Comparison of ENCODE assay signal across 28 cellular contexts in the genomic region with DNA sequence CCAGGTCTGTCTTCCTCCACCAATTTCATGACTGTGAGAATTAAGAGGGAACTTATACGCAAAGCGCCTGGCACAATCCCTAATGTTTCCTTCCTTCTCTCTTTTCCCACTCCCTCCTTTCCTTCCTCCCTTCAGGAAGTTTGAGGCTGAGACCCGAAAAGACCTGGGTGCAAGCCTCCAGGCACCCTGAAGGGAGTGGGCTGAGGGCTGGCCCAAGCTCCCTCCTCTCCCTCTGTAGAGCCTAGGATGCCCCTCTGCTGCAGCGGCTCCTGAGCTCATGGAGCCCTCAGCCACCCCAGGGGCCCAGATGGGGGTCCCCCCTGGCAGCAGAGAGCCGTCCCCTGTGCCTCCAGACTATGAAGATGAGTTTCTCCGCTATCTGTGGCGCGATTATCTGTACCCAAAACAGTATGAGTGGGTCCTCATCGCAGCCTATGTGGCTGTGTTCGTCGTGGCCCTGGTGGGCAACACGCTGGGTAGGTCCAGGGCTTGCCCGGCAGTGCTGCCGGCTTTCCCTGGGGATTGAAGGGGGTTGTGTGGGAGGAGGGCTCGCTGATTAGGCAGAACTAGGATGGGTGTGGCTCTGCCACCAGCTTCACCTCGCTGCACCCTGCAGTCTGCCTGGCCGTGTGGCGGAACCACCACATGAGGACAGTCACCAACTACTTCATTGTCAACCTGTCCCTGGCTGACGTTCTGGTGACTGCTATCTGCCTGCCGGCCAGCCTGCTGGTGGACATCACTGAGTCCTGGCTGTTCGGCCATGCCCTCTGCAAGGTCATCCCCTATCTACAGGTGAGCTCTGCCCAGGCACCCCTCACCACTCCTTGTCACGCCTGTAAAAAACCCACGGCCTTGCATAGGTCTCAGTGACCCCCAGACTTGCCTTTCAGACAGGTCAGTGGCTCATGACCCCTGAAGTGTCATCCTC. TPM values are rescaled to one million over a fixed set of nuclear protein-coding genes. Genes with fewer than 3 reads are reported as not detected.
DNase-seq lines count a peak whose midpoint lies in the region; ATAC-seq, FAIRE-seq and TF ChIP-seq lines count a peak whose summit lies in the region.
"Had no signal": no experiment of that assay in that cellular context is flagged by ENCODE, and none has a peak within 500 bp of the region (broad histone marks: within the 10 kb centered on the region; RNA-seq: fewer than 3 reads in every experiment).

No MANE protein-coding gene starts in this region.

- H3K79me2 ChIP-seq in HepG2 (ENCODE audit: insufficient read depth, low read length) (no peaks in the 10 kb centered on the region), astrocyte (ENCODE audit: insufficient read depth, low read length) (no peaks in the 10 kb centered on the region)

- H3K4me3 Mint-ChIP-seq in astrocyte (ENCODE audit: unreplicated experiment), result peak overlapping the region; percentile 72
- H3K4me3 Mint-ChIP-seq in nephron, result peak overlapping the region; percentile 32 to 70 (median 43)
- H3K4me3 Mint-ChIP-seq: activated naive CD8-positive, alpha-beta T cell treated with anti-CD3 and anti-CD28 coated beads, Interleukin-2, amount 50 U/mL, for 24 hours had no signal

- H3K36me3 ChIP-seq in HepG2 (replicated peaks in 1 of 2; ENCODE audit: control insufficient read depth in 1 of 2, insufficient read depth in 2 of 2, low read length in 2 of 2), result no peaks in the 10 kb centered on the region
- no peaks in the 10 kb centered on the region for H3K36me3 ChIP-seq in right lobe of liver
- no peaks in the 10 kb centered on the region for H3K36me3 ChIP-seq in astrocyte (ENCODE audit: insufficient read depth, low read length)
- H3K36me3 ChIP-seq: colonic mucosa, right atrium auricular region had no signal

- H3K27me3 Mint-ChIP-seq in astrocyte (ENCODE audit: low read depth, unreplicated experiment) (peaks cover 28% of the 10 kb centered on the region), nephron (ENCODE audit: low read depth) (peaks cover 43% of the 10 kb centered on the region)

- H3K4me3 ChIP-seq in HepG2 (replicated peaks in 1 of 3; ENCODE audit: insufficient read depth in 1 of 3, low read depth in 2 of 3, low read length in 3 of 3), result no peak overlapping the region
- no peak overlapping the region for H3K4me3 ChIP-seq in right lobe of liver
- no peak overlapping the region for H3K4me3 ChIP-seq in astrocyte (ENCODE audit: insufficient read depth, low read depth, low read length)
- H3K4me3 ChIP-seq: body of pancreas had no signal

- WGBS in HepG2 (ENCODE audit: low lambda C conversion rate), result 60% methylated on average over 10 of the region's 23 CpGs
- 71% methylated on average over 4 of the region's 23 CpGs for WGBS in right lobe of liver (ENCODE audit: insufficient coverage, low coverage, low lambda C conversion rate, missing lambda C conversion rate)

- no peak overlapping the region for H3K27ac ChIP-seq in HepG2 (ENCODE audit: extremely low read length, insufficient read depth, low read length)
- no peak overlapping the region for H3K27ac ChIP-seq in right lobe of liver
- no peak overlapping the region for H3K27ac ChIP-seq in astrocyte (ENCODE audit: low read depth, low read length)
- H3K27ac ChIP-seq: body of pancreas, colonic mucosa, KMS-11 had no signal

- FAIRE-seq in HepG2 (lab: Jason Lieb, UNC) (no peak), astrocyte (lab: Jason Lieb, UNC) (no peak)
- FAIRE-seq: endometrium, TTC549 had no signal

- H3K9me3 Mint-ChIP-seq in astrocyte (ENCODE audit: unreplicated experiment), result no peaks in the 10 kb centered on the region
- H3K9me3 Mint-ChIP-seq in nephron, result no peaks in the 10 kb centered on the region
- H3K9me3 Mint-ChIP-seq: activated naive CD8-positive, alpha-beta T cell treated with anti-CD3 and anti-CD28 coated beads, Interleukin-2, amount 50 U/mL, for 24 hours; T-cell had no signal

- no peak overlapping the region for H3K9ac ChIP-seq in HepG2 (ENCODE audit: insufficient read depth, low read depth, low read length)
- H3K9ac ChIP-seq in astrocyte (ENCODE audit: low read length), result no peak overlapping the region
- H3K9ac ChIP-seq: KMS-11 had no signal

- TF ChIP-seq EP300 in HepG2 (IDR thresholded peaks at IDR 0.05; ENCODE audit: low read depth in 2 of 2, low read length in 2 of 2) (no peak), HepG2 (CRISPR knock-in tag; IDR thresholded peaks at IDR 0.05; ENCODE audit: borderline replicate concordance) (no peak)

- H2AFZ ChIP-seq in HepG2 (ENCODE audit: low read length), result no peak overlapping the region
- H2AFZ ChIP-seq in astrocyte (ENCODE audit: low read depth, low read length), result no peak overlapping the region

- TF ChIP-seq CTCF in HepG2 (CRISPR knock-in tag; IDR thresholded peaks at IDR 0.05), result 0 out of 2 replicates have a peak, but pooled peaks have one; percentile 32
- no peak for TF ChIP-seq CTCF in right lobe of liver (IDR thresholded peaks at IDR 0.05)
- TF ChIP-seq CTCF in astrocyte (IDR thresholded peaks at IDR 0.05; ENCODE audit: insufficient read depth, low read depth, low read length), result no peak
- TF ChIP-seq CTCF in nephron (IDR thresholded peaks at IDR 0.05; ENCODE audit: unreplicated experiment in 3 of 3), result no peak

- no peak for TF ChIP-seq POLR2A in HepG2 (IDR thresholded peaks at IDR 0.05; ENCODE audit: insufficient read depth in 1 of 2, low read depth in 2 of 2, low read length in 2 of 2)
- TF ChIP-seq POLR2A in right lobe of liver (IDR thresholded peaks at IDR 0.05), result no peak

- CTCF ChIA-PET in HepG2 (lab: Yijun Ruan, JAX; ENCODE audit: low intra/inter-chr PET ratio, low total read pairs), result interaction anchor here (2.8 kb wide), 1 partner anchor 55 kb away, joined by 17 read pairs; no protein-coding TSS in a partner anchor

- no peaks in the 10 kb centered on the region for H3K9me3 ChIP-seq in HepG2 (ENCODE audit: low read length)
- H3K9me3 ChIP-seq in right lobe of liver, result no peaks in the 10 kb centered on the region
- H3K9me3 ChIP-seq in astrocyte (ENCODE audit: insufficient read depth, low read depth, low read length), result no peaks in the 10 kb centered on the region
- H3K9me3 ChIP-seq: body of pancreas, colonic mucosa, right atrium auricular region had no signal

- POLR2A ChIA-PET in HepG2 (lab: Yijun Ruan, JAX), result interaction anchor here (1.2 kb wide), 1 partner anchor 8 kb away, joined by 3 read pairs; no protein-coding TSS in a partner anchor

- ATAC-seq in HepG2 (peak; percentile 7; the same call in 2 of the 3 replicates), right lobe of liver (no peak), GM18511 (IDR thresholded peaks at IDR 0.05; ENCODE audit: unreplicated experiment) (no peak), HG02642 (IDR thresholded peaks at IDR 0.05; ENCODE audit: poor library complexity, unreplicated experiment) (no peak)

- no TSS peak for BruUV-seq in HepG2 (replicated peaks; lab: Mats Ljungman, UMichigan)

- TF ChIP-seq RAD21 in HepG2 (CRISPR knock-in tag; IDR thresholded peaks at IDR 0.05), result no peak

- H3K27me3 ChIP-seq in HepG2 (ENCODE audit: control insufficient read depth in 1 of 2, insufficient read depth in 2 of 2, low read length in 2 of 2) (peaks cover 7 to 39% of the 10 kb centered on the region in 2 experiments), right lobe of liver (peaks cover 0 to 5% of the 10 kb centered on the region in 2 donors), astrocyte (ENCODE audit: insufficient read depth, low read length) (peaks cover 7% of the 10 kb centered on the region)

- H4K20me1 ChIP-seq in HepG2 (ENCODE audit: insufficient read depth, low read length), result no peaks in the 10 kb centered on the region
- no peaks in the 10 kb centered on the region for H4K20me1 ChIP-seq in astrocyte (ENCODE audit: insufficient read depth, low read length)

- H3K4me1 ChIP-seq in HepG2 (ENCODE audit: insufficient read depth, low read length) (peaks cover 7% of the 10 kb centered on the region; the same call in 1 of the 2 replicates), right lobe of liver (peaks cover 0 to 4% (median 0%) of the 10 kb centered on the region in 4 donors), astrocyte (ENCODE audit: insufficient read depth, low read length) (peaks cover 4% of the 10 kb centered on the region)

- H3K4me2 ChIP-seq in HepG2 (ENCODE audit: low read depth, low read length) (no peak overlapping the region), astrocyte (ENCODE audit: low read length) (no peak overlapping the region)

- DNase-seq in HepG2 (ENCODE audit: low spot score) (no peak), right lobe of liver (no peak), astrocyte (ENCODE audit: low read depth) (no peak), ureter (ENCODE audit: low spot score) (peak; percentile 42), NCI-H2196 treated with DMSO at 0.1 percent for 48 hours (lab: John Stamatoyannopoulos, UW; ENCODE audit: unreplicated experiment) (no peak)
- DNase-seq: activated CD4-positive, alpha-beta T cell treated with anti-CD3 and anti-CD28 coated beads, Interleukin-2, amount 50 U/mL, for 1 hour; activated effector memory CD4-positive, alpha-beta T cell treated with anti-CD3 and anti-CD28 coated beads, Interleukin-2, amount 50 U/mL, for 16 hours; activated naive CD8-positive, alpha-beta T cell treated with anti-CD3 and anti-CD28 coated beads, Interleukin-2, amount 50 U/mL, for 24 hours; activated T-cell treated with anti-CD3 and anti-CD28 coated beads for 4 hours; body of pancreas; colonic mucosa; DMS 273 treated with DMSO at 0.1 percent for 48 hours; HCEC 1CT; kidney glomerular epithelial cell; NCI-H146; NCI-H526 treated with DMSO at 0.1 percent for 48 hours; SHP77 treated with DMSO at 0.1 percent for 48 hours; stimulated activated CD4-positive, alpha-beta T cell treated with anti-CD3 and anti-CD28 coated beads, Interleukin-12 subunit alpha, Interleukin-12 subunit beta, amount 100 ng/mL, for 4 hours; stimulated activated CD4-positive, alpha-beta T cell treated with anti-CD3 and anti-CD28 coated beads, Interleukin-4, amount 100 ng/mL, for 4 hours had no signal

- H3K27ac Mint-ChIP-seq in astrocyte (ENCODE audit: unreplicated experiment) (no peak overlapping the region), nephron (no peak overlapping the region)
- H3K27ac Mint-ChIP-seq: activated naive CD8-positive, alpha-beta T cell treated with anti-CD3 and anti-CD28 coated beads, Interleukin-2, amount 50 U/mL, for 24 hours; T-cell had no signal

- peaks cover 10% of the 10 kb centered on the region for H3K4me1 Mint-ChIP-seq in astrocyte (ENCODE audit: low read depth, unreplicated experiment)
- peaks cover 16% of the 10 kb centered on the region for H3K4me1 Mint-ChIP-seq in nephron

- H3K36me3 Mint-ChIP-seq in astrocyte (ENCODE audit: low read depth, unreplicated experiment) (peaks cover 5% of the 10 kb centered on the region), nephron (ENCODE audit: low read depth) (no peaks in the 10 kb centered on the region)

- intact Hi-C loops in HepG2 (cut with micrococcal nuclease; ENCODE audit: unreplicated experiment), result loop anchor here (2.0 kb wide), 1 partner anchor 54 kb away; no protein-coding TSS in a partner anchor
- intact Hi-C loops in right lobe of liver (cut with DNase I), result no loop called here

- in situ Hi-C loops in HepG2 (cut with HindIII; ENCODE audit: extremely low pct_ligation_motif_present, low pct_unique_long_range_greater_than_20kb), result no loop called here

RNA-seq across cellular contexts. Expression of a gene that starts 1.7 kb away (rescaled TPM):
- total RNA-seq in HepG2 (2016; rRNA removed; fragmentation: Illumina TruSeq; extraction: Trizol) (not detected in 2 replicates), right lobe of liver (not detected), astrocyte (not detected in 2 replicates), ureter (not detected)
- total RNA-seq in HepG2 (2016; cell fraction: cytosol; rRNA removed; fragmentation: Illumina TruSeq; extraction: Trizol; ENCODE audit: low read depth), result not detected in 2 replicates
- not detected in 2 replicates for total RNA-seq in HepG2 (2016; cell fraction: insoluble cytoplasmic fraction; rRNA removed; fragmentation: Illumina TruSeq; extraction: Trizol)
- total RNA-seq in HepG2 (2016; cell fraction: membrane; rRNA removed; fragmentation: Illumina TruSeq; extraction: Trizol), result not detected in 2 replicates
- not detected in 2 replicates for total RNA-seq in HepG2 (2016; cell fraction: nucleus; rRNA removed; fragmentation: Illumina TruSeq; extraction: Trizol)
- 0.05 TPM in 1 of 2 replicates, not detected in the other for polyA plus RNA-seq in HepG2 (2011; rRNA removed)
- 0.03 TPM in 1 of 2 replicates, not detected in the other for polyA plus RNA-seq in HepG2 (2011; cell fraction: cytosol; rRNA removed)
- 0.13 and 0.23 TPM in 2 replicates for polyA plus RNA-seq in HepG2 (2011; cell fraction: nucleus; rRNA removed)
- 0.07 TPM in 1 of 2 replicates, not detected in the other for polyA plus RNA-seq in HepG2 (2012)
- not detected in 2 replicates for polyA plus RNA-seq in HepG2 (2016; cell fraction: cytosol; fragmentation: Illumina TruSeq; extraction: Trizol; ENCODE audit: low read depth)
- not detected in 2 replicates for polyA plus RNA-seq in HepG2 (2016; cell fraction: insoluble cytoplasmic fraction; fragmentation: Illumina TruSeq; extraction: Trizol; ENCODE audit: low read depth)
- not detected in 2 replicates for polyA plus RNA-seq in HepG2 (2016; cell fraction: membrane; fragmentation: Illumina TruSeq; extraction: Trizol; ENCODE audit: low read depth)
- polyA plus RNA-seq in HepG2 (2016; cell fraction: nucleus; fragmentation: Illumina TruSeq; extraction: Trizol; ENCODE audit: insufficient read depth, low read depth), result not detected in 2 replicates
- not detected in 2 replicates for polyA minus RNA-seq in HepG2 (2011; rRNA and poly(A)+ RNA removed; ENCODE audit: low replicate concordance)
- not detected in 2 replicates for polyA minus RNA-seq in HepG2 (2011; cell fraction: cytosol; rRNA and poly(A)+ RNA removed)
- not detected in 2 replicates for polyA minus RNA-seq in HepG2 (2011; cell fraction: nucleus; rRNA and poly(A)+ RNA removed)
- total RNA-seq: A673, body of pancreas, colonic mucosa, T-cell had no signal

RNA-seq across cellular contexts. Expression of a gene that starts 25.5 kb away (rescaled TPM):
- total RNA-seq in HepG2 (2016; rRNA removed; fragmentation: Illumina TruSeq; extraction: Trizol), result 57.1 and 85.7 TPM in 2 replicates
- 16.0 and 19.1 TPM in 2 replicates for total RNA-seq in HepG2 (2016; cell fraction: cytosol; rRNA removed; fragmentation: Illumina TruSeq; extraction: Trizol; ENCODE audit: low read depth)
- total RNA-seq in HepG2 (2016; cell fraction: insoluble cytoplasmic fraction; rRNA removed; fragmentation: Illumina TruSeq; extraction: Trizol), result 57.5 and 91.4 TPM in 2 replicates
- 33.1 and 34.7 TPM in 2 replicates for total RNA-seq in HepG2 (2016; cell fraction: membrane; rRNA removed; fragmentation: Illumina TruSeq; extraction: Trizol)
- total RNA-seq in HepG2 (2016; cell fraction: nucleus; rRNA removed; fragmentation: Illumina TruSeq; extraction: Trizol), result 28.3 and 31.4 TPM in 2 replicates
- 57.8 and 69.0 TPM in 2 replicates for polyA plus RNA-seq in HepG2 (2011; rRNA removed)
- 59.1 and 66.1 TPM in 2 replicates for polyA plus RNA-seq in HepG2 (2011; cell fraction: cytosol; rRNA removed)
- 28.9 TPM in 2 replicates for polyA plus RNA-seq in HepG2 (2011; cell fraction: nucleus; rRNA removed)
- 26.2 and 40.7 TPM in 2 replicates for polyA plus RNA-seq in HepG2 (2012)
- 17.0 and 18.2 TPM in 2 replicates for polyA plus RNA-seq in HepG2 (2016; cell fraction: cytosol; fragmentation: Illumina TruSeq; extraction: Trizol; ENCODE audit: low read depth)
- 103 and 109 TPM in 2 replicates for polyA plus RNA-seq in HepG2 (2016; cell fraction: insoluble cytoplasmic fraction; fragmentation: Illumina TruSeq; extraction: Trizol; ENCODE audit: low read depth)
- 29.6 and 30.9 TPM in 2 replicates for polyA plus RNA-seq in HepG2 (2016; cell fraction: membrane; fragmentation: Illumina TruSeq; extraction: Trizol; ENCODE audit: low read depth)
- polyA plus RNA-seq in HepG2 (2016; cell fraction: nucleus; fragmentation: Illumina TruSeq; extraction: Trizol; ENCODE audit: insufficient read depth, low read depth), result 43.9 and 48.1 TPM in 2 replicates
- 137 and 154 TPM in 2 replicates for polyA minus RNA-seq in HepG2 (2011; rRNA and poly(A)+ RNA removed; ENCODE audit: low replicate concordance)
- polyA minus RNA-seq in HepG2 (2011; cell fraction: cytosol; rRNA and poly(A)+ RNA removed), result 28.9 and 36.0 TPM in 2 replicates
- polyA minus RNA-seq in HepG2 (2011; cell fraction: nucleus; rRNA and poly(A)+ RNA removed), result 14.2 and 17.9 TPM in 2 replicates
- total RNA-seq in right lobe of liver, result 10 to 100 TPM; 23.9 to 47.5 (median 32.5) TPM
- total RNA-seq in astrocyte, result 56.3 and 57.9 TPM in 2 replicates
- total RNA-seq in ureter, result 76.9 TPM

RNA-seq across cellular contexts. Expression of a gene that starts 42.9 kb away (rescaled TPM):
- total RNA-seq in HepG2 (2016; rRNA removed; fragmentation: Illumina TruSeq; extraction: Trizol) (10.5 and 24.7 TPM in 2 replicates), right lobe of liver (10 to 100 TPM; 10.1 to 40.4 (median 30.2) TPM), astrocyte (3.9 and 5.7 TPM in 2 replicates), ureter (218 TPM)
- 13.7 and 15.2 TPM in 2 replicates for total RNA-seq in HepG2 (2016; cell fraction: cytosol; rRNA removed; fragmentation: Illumina TruSeq; extraction: Trizol; ENCODE audit: low read depth)
- 9.6 and 28.4 TPM in 2 replicates for total RNA-seq in HepG2 (2016; cell fraction: insoluble cytoplasmic fraction; rRNA removed; fragmentation: Illumina TruSeq; extraction: Trizol)
- 21.8 and 22.0 TPM in 2 replicates for total RNA-seq in HepG2 (2016; cell fraction: membrane; rRNA removed; fragmentation: Illumina TruSeq; extraction: Trizol)
- total RNA-seq in HepG2 (2016; cell fraction: nucleus; rRNA removed; fragmentation: Illumina TruSeq; extraction: Trizol), result 24.5 and 28.2 TPM in 2 replicates
- 76.8 and 139 TPM in 2 replicates for polyA plus RNA-seq in HepG2 (2011; rRNA removed)
- polyA plus RNA-seq in HepG2 (2011; cell fraction: cytosol; rRNA removed), result 62.4 and 79.7 TPM in 2 replicates
- 185 and 206 TPM in 2 replicates for polyA plus RNA-seq in HepG2 (2011; cell fraction: nucleus; rRNA removed)
- 42.8 and 47.0 TPM in 2 replicates for polyA plus RNA-seq in HepG2 (2012)
- polyA plus RNA-seq in HepG2 (2016; cell fraction: cytosol; fragmentation: Illumina TruSeq; extraction: Trizol; ENCODE audit: low read depth), result 5.5 and 6.8 TPM in 2 replicates
- polyA plus RNA-seq in HepG2 (2016; cell fraction: insoluble cytoplasmic fraction; fragmentation: Illumina TruSeq; extraction: Trizol; ENCODE audit: low read depth), result 8.8 and 11.1 TPM in 2 replicates
- 10.6 and 11.6 TPM in 2 replicates for polyA plus RNA-seq in HepG2 (2016; cell fraction: membrane; fragmentation: Illumina TruSeq; extraction: Trizol; ENCODE audit: low read depth)
- 48.2 and 51.2 TPM in 2 replicates for polyA plus RNA-seq in HepG2 (2016; cell fraction: nucleus; fragmentation: Illumina TruSeq; extraction: Trizol; ENCODE audit: insufficient read depth, low read depth)
- polyA minus RNA-seq in HepG2 (2011; rRNA and poly(A)+ RNA removed; ENCODE audit: low replicate concordance), result 13.3 and 101 TPM in 2 replicates
- polyA minus RNA-seq in HepG2 (2011; cell fraction: cytosol; rRNA and poly(A)+ RNA removed), result 27.7 and 32.7 TPM in 2 replicates
- 24.6 and 37.8 TPM in 2 replicates for polyA minus RNA-seq in HepG2 (2011; cell fraction: nucleus; rRNA and poly(A)+ RNA removed)
- total RNA-seq: A673 had no signal
